Comparison of ENCODE assay signal across 11 cellular contexts in the genomic region with DNA sequence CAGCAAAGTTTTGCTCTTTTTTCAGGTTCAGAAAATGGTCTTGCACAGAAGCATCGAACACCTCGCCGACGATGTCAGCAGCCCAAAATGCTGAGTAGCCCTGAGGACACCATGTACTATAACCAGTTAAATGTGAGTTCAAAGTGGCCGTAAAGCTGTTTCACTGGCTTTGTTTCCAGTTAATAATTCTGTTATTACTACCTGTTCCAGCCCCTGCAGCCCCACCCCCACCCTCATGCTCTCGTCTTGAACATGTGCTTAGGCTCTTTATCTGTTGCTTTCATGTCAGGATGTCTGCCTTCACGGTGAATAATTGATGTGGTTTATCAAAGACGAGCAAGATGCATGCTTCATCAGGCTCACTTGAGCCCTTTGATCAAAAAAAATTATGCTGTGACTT.
A peak's percentile ranks its signal among the peaks of the same experiment; 100 is the strongest.
DNase-seq lines count a peak whose midpoint lies in the region; ATAC-seq lines count a peak whose summit lies in the region.
"Had no signal": no experiment of that assay in that cellular context is flagged by ENCODE, and none has a peak within 500 bp of the region (broad histone marks: within the 10 kb centered on the region; RNA-seq: fewer than 3 reads in every experiment).

No MANE protein-coding gene starts in this region.

- H3K27me3 Mint-ChIP-seq in activated naive CD8-positive, alpha-beta T cell treated with anti-CD3 and anti-CD28 coated beads, Interleukin-2, amount 10 ng/mL, durations not matched to agents 7 days and 5 days = peaks cover 18% of the 10 kb centered on the region

- H3K4me3 Mint-ChIP-seq in activated naive CD8-positive, alpha-beta T cell treated with anti-CD3 and anti-CD28 coated beads, Interleukin-2, amount 10 ng/mL, durations not matched to agents 7 days and 5 days = peak overlapping the region; percentile 52

- peak; percentile 39 for DNase-seq in activated CD8-positive, alpha-beta memory T cell treated with anti-CD3 and anti-CD28 coated beads, Interleukin-2, amount 50 U/mL, for 4 hours
- DNase-seq in activated CD8-positive, alpha-beta memory T cell treated with anti-CD3 and anti-CD28 coated beads, Interleukin-2, amount 50 U/mL, for 48 hours = no peak
- DNase-seq in activated CD4-positive, alpha-beta T cell treated with anti-CD3 and anti-CD28 coated beads for 1 hour = peak; percentile 12
- no peak for DNase-seq in activated naive CD8-positive, alpha-beta T cell treated with anti-CD3 and anti-CD28 coated beads, Interleukin-2, amount 10 ng/mL, durations not matched to agents 7 days and 5 days
- peak; percentile 1 for DNase-seq in stimulated activated CD8-positive, alpha-beta memory T cell treated with anti-CD3 and anti-CD28 coated beads, Interleukin-15, amount 100 ng/mL, for 1 hour (ENCODE audit: low read depth)
- DNase-seq in left colon (no peak), pons (ENCODE audit: low spot score) (no peak)
- DNase-seq: IMR-90, NCI-H146, NCI-H69 had no signal

- H3K4me1 Mint-ChIP-seq in activated naive CD8-positive, alpha-beta T cell treated with anti-CD3 and anti-CD28 coated beads, Interleukin-2, amount 10 ng/mL, durations not matched to agents 7 days and 5 days = peaks cover 14% of the 10 kb centered on the region

- H3K9me3 Mint-ChIP-seq in activated naive CD8-positive, alpha-beta T cell treated with anti-CD3 and anti-CD28 coated beads, Interleukin-2, amount 10 ng/mL, durations not matched to agents 7 days and 5 days = no peaks in the 10 kb centered on the region

- H3K36me3 Mint-ChIP-seq in activated naive CD8-positive, alpha-beta T cell treated with anti-CD3 and anti-CD28 coated beads, Interleukin-2, amount 10 ng/mL, durations not matched to agents 7 days and 5 days = no peaks in the 10 kb centered on the region

- intact Hi-C loops in left colon (cut with DNase I, micrococcal nuclease) = no loop called here

- peak; percentile 91 for ATAC-seq in activated naive CD8-positive, alpha-beta T cell treated with anti-CD3 and anti-CD28 coated beads, Interleukin-2, amount 10 ng/mL, durations not matched to agents 7 days and 5 days (ENCODE audit: low read depth)
- no peak for ATAC-seq in GM18909 (IDR thresholded peaks at IDR 0.05; ENCODE audit: poor library complexity, unreplicated experiment)
- no peak for ATAC-seq in left colon

- H3K27ac Mint-ChIP-seq in activated naive CD8-positive, alpha-beta T cell treated with anti-CD3 and anti-CD28 coated beads, Interleukin-2, amount 10 ng/mL, durations not matched to agents 7 days and 5 days = no peak overlapping the region

- POLR2A ChIA-PET in activated naive CD8-positive, alpha-beta T cell treated with anti-CD3 and anti-CD28 coated beads, Interleukin-2, amount 10 ng/mL, durations not matched to agents 7 days and 5 days (lab: Charles Lee) = no interaction called here

Comparison
In these comparisons a context has a peak if more than half of its experiments do, and no peak if none do; other contexts are left out.
1. DNase-seq: peak in activated CD8-positive, alpha-beta memory T cell treated with anti-CD3 and anti-CD28 coated beads, Interleukin-2, amount 50 U/mL, for 4 hours (single experiment), activated CD4-positive, alpha-beta T cell treated with anti-CD3 and anti-CD28 coated beads for 1 hour (single experiment) and stimulated activated CD8-positive, alpha-beta memory T cell treated with anti-CD3 and anti-CD28 coated beads, Interleukin-15, amount 100 ng/mL, for 1 hour (single experiment); none in activated CD8-positive, alpha-beta memory T cell treated with anti-CD3 and anti-CD28 coated beads, Interleukin-2, amount 50 U/mL, for 48 hours (single experiment), activated naive CD8-positive, alpha-beta T cell treated with anti-CD3 and anti-CD28 coated beads, Interleukin-2, amount 10 ng/mL, durations not matched to agents 7 days and 5 days (single experiment), left colon (0 of 2) and pons (single experiment).